In the genomic region with DNA sequence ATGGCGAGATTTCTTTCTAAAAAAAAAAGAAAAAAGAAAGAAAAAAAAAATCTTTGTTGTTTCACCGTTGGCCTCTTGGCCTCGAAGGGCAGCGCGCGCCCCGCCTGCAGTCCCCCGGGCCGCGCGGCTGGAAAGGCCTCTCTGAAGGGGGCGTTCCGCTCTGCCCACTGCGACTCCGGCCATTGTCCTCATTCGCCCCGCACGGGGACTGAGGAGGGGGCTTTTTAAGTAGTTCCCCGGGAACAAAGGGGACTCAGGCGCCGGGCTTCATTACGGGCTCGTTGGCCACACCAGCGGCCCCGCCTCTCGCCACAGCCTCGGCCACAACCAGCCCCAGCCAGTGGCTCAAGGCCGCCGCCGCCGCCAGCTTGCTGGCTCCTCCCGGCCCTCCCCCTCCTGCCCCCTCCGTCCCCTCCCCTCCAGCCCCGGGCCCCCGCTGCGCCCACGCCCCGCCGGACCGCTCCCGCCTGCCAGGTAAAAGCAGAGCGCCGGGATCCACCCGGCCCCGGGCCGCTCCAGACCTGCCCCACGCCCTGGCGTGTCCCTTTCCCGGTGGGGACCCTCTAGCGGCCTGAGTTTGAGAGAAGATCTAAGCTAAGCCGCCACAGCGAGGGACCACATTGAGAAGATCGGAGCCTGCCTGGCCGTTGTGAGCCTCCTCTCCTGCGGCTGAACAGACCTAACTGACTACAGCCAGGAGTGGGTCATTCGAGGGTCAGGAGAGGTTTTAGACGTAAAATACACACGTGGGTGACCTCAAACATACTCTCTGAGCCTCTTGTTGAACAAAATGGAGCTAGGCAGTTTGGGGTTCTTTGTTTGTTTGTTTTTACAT, we compare ENCODE assay signal across 10 cellular contexts. TPM values are rescaled to one million over a fixed set of nuclear protein-coding genes. Genes with fewer than 3 reads are reported as not detected.
DNase-seq lines count a peak whose midpoint lies in the region; ATAC-seq and TF ChIP-seq lines count a peak whose summit lies in the region.
"Had no signal": no experiment of that assay in that cellular context is flagged by ENCODE, and none has a peak within 500 bp of the region (broad histone marks: within the 10 kb centered on the region; RNA-seq: fewer than 3 reads in every experiment).

No MANE protein-coding gene starts in this region.

- H3K4me1 Mint-ChIP-seq in HFFc6 (ENCODE audit: low read depth) = peaks cover 5% of the 10 kb centered on the region; the same call in 1 of the 2 replicates
- peaks cover 25% of the 10 kb centered on the region for H3K4me1 Mint-ChIP-seq in activated CD4-positive, alpha-beta T cell treated with anti-CD3 and anti-CD28 coated beads, Interleukin-2, amount 10 ng/mL, durations not matched to agents 7 days and 5 days
- peaks cover 19% of the 10 kb centered on the region for H3K4me1 Mint-ChIP-seq in activated CD8-positive, alpha-beta memory T cell treated with anti-CD3 and anti-CD28 coated beads, Interleukin-2, amount 10 ng/mL, durations not matched to agents 7 days and 5 days

- 6% methylated on average over 43 of the region's 58 CpGs for WGBS in smooth muscle cell (ENCODE audit: low lambda C conversion rate)

- H3K79me2 ChIP-seq in smooth muscle cell (ENCODE audit: low read depth) = no peaks in the 10 kb centered on the region

- peaks cover 12% of the 10 kb centered on the region for H3F3A ChIP-seq in smooth muscle cell (ENCODE audit: low read depth)

- H3K27ac ChIP-seq in dorsolateral prefrontal cortex = peak overlapping the region in 5 of 59 donors; percentile 15 to 43 (median 25)
- H3K27ac ChIP-seq in smooth muscle cell (ENCODE audit: low read depth) = peak overlapping the region; percentile 84

- ATAC-seq in left colon (peak; percentile 82), HG03378 (IDR thresholded peaks at IDR 0.05; ENCODE audit: unreplicated experiment) (no peak)
- no peak for ATAC-seq in activated CD8-positive, alpha-beta memory T cell treated with anti-CD3 and anti-CD28 coated beads, Interleukin-2, amount 10 ng/mL, durations not matched to agents 7 days and 5 days

- H3K4me3 ChIP-seq in dorsolateral prefrontal cortex (peak overlapping the region in 58 of 59 donors; percentile 1 to 71 (median 45)), smooth muscle cell (peak overlapping the region; percentile 54)

- no peak overlapping the region for H3K27ac Mint-ChIP-seq in HFFc6
- H3K27ac Mint-ChIP-seq in activated CD4-positive, alpha-beta T cell treated with anti-CD3 and anti-CD28 coated beads, Interleukin-2, amount 10 ng/mL, durations not matched to agents 7 days and 5 days = no peak overlapping the region
- no peak overlapping the region for H3K27ac Mint-ChIP-seq in activated CD8-positive, alpha-beta memory T cell treated with anti-CD3 and anti-CD28 coated beads, Interleukin-2, amount 10 ng/mL, durations not matched to agents 7 days and 5 days

- DNase-seq in HFFc6 (no peak), dorsolateral prefrontal cortex (peak in 1 of 10 donors; percentile 45), left colon (peak in 1 of 2 donors; percentile 49), smooth muscle cell (lab: John Stamatoyannopoulos, UW; ENCODE audit: unreplicated experiment) (no peak), hippocampal formation (lab: John Stamatoyannopoulos, UW) (no peak)
- DNase-seq in activated CD4-positive, alpha-beta T cell treated with anti-CD3 and anti-CD28 coated beads, Interleukin-2, amount 10 ng/mL, durations not matched to agents 7 days and 5 days = no peak
- DNase-seq in activated CD8-positive, alpha-beta memory T cell treated with anti-CD3 and anti-CD28 coated beads, Interleukin-2, amount 10 ng/mL, durations not matched to agents 7 days and 5 days = no peak

- peak overlapping the region; percentile 80 for H3K9ac ChIP-seq in smooth muscle cell (ENCODE audit: low read depth)

- intact Hi-C loops in dorsolateral prefrontal cortex (cut with DNase I) (no loop called here), left colon (cut with DNase I, micrococcal nuclease) (no loop called here)

- peaks cover 26% of the 10 kb centered on the region for H3K27me3 Mint-ChIP-seq in HFFc6 (ENCODE audit: insufficient read depth)
- peaks cover 8% of the 10 kb centered on the region for H3K27me3 Mint-ChIP-seq in activated CD4-positive, alpha-beta T cell treated with anti-CD3 and anti-CD28 coated beads, Interleukin-2, amount 10 ng/mL, durations not matched to agents 7 days and 5 days
- peaks cover 49% of the 10 kb centered on the region for H3K27me3 Mint-ChIP-seq in activated CD8-positive, alpha-beta memory T cell treated with anti-CD3 and anti-CD28 coated beads, Interleukin-2, amount 10 ng/mL, durations not matched to agents 7 days and 5 days

- H3K4me2 ChIP-seq in smooth muscle cell = peak overlapping the region; percentile 91

- POLR2A ChIA-PET in activated CD4-positive, alpha-beta T cell treated with anti-CD3 and anti-CD28 coated beads, Interleukin-2, amount 10 ng/mL, durations not matched to agents 7 days and 5 days (lab: Charles Lee) = no interaction called here

- no peaks in the 10 kb centered on the region for H3K9me3 ChIP-seq in smooth muscle cell (replicated peaks; ENCODE audit: low read depth)

- H4K20me1 ChIP-seq in smooth muscle cell (ENCODE audit: low read depth) = no peaks in the 10 kb centered on the region

- no peaks in the 10 kb centered on the region for H3K9me3 Mint-ChIP-seq in HFFc6
- peaks cover 7% of the 10 kb centered on the region for H3K9me3 Mint-ChIP-seq in activated CD4-positive, alpha-beta T cell treated with anti-CD3 and anti-CD28 coated beads, Interleukin-2, amount 10 ng/mL, durations not matched to agents 7 days and 5 days
- H3K9me3 Mint-ChIP-seq in activated CD8-positive, alpha-beta memory T cell treated with anti-CD3 and anti-CD28 coated beads, Interleukin-2, amount 10 ng/mL, durations not matched to agents 7 days and 5 days (ENCODE audit: low read depth) = no peaks in the 10 kb centered on the region

- H3K4me1 ChIP-seq in smooth muscle cell (ENCODE audit: low read depth) = peaks cover 23% of the 10 kb centered on the region

- no peaks in the 10 kb centered on the region for H3K36me3 ChIP-seq in smooth muscle cell (ENCODE audit: low read depth)

- TF ChIP-seq CTCF in HFFc6 (IDR thresholded peaks at IDR 0.05) (no peak), dorsolateral prefrontal cortex (IDR thresholded peaks at IDR 0.05 in 54 of 56, conservative IDR thresholded peaks at IDR 0.05 in 2 of 56; ENCODE audit: low read depth in 1 of 56, partially characterized antibody in 56 of 56) (no peak), smooth muscle cell (IDR thresholded peaks at IDR 0.05; ENCODE audit: borderline replicate concordance, insufficient read depth, poor library complexity, severe bottlenecking) (peak; percentile 4)

- CTCF ChIA-PET in activated CD4-positive, alpha-beta T cell treated with anti-CD3 and anti-CD28 coated beads, Interleukin-2, amount 10 ng/mL, durations not matched to agents 7 days and 5 days (lab: Charles Lee) = interaction anchor here (1.1 kb wide), 1 partner anchor 19 kb away, joined by 5 read pairs; no protein-coding TSS in a partner anchor
- CTCF ChIA-PET in activated CD8-positive, alpha-beta memory T cell treated with anti-CD3 and anti-CD28 coated beads, Interleukin-2, amount 10 ng/mL, durations not matched to agents 7 days and 5 days (lab: Charles Lee) = interaction anchor here (0.9 to 1.7 kb wide), 2 partner anchors 11 to 19 kb away, joined by 4 to 7 read pairs; no protein-coding TSS in a partner anchor

- H3K27me3 ChIP-seq in dorsolateral prefrontal cortex = peaks cover 0 to 15% (median 0%) of the 10 kb centered on the region in 45 donors
- no peaks in the 10 kb centered on the region for H3K27me3 ChIP-seq in smooth muscle cell (ENCODE audit: low read depth)

- H3K36me3 Mint-ChIP-seq in HFFc6 (ENCODE audit: low read depth) = no peaks in the 10 kb centered on the region
- H3K36me3 Mint-ChIP-seq in activated CD4-positive, alpha-beta T cell treated with anti-CD3 and anti-CD28 coated beads, Interleukin-2, amount 10 ng/mL, durations not matched to agents 7 days and 5 days (ENCODE audit: low read depth) = peaks cover 13% of the 10 kb centered on the region
- peaks cover 7% of the 10 kb centered on the region for H3K36me3 Mint-ChIP-seq in activated CD8-positive, alpha-beta memory T cell treated with anti-CD3 and anti-CD28 coated beads, Interleukin-2, amount 10 ng/mL, durations not matched to agents 7 days and 5 days

- peak overlapping the region; percentile 62; the same call in 1 of the 2 replicates for H3K4me3 Mint-ChIP-seq in HFFc6
- H3K4me3 Mint-ChIP-seq in activated CD4-positive, alpha-beta T cell treated with anti-CD3 and anti-CD28 coated beads, Interleukin-2, amount 10 ng/mL, durations not matched to agents 7 days and 5 days = no peak overlapping the region
- H3K4me3 Mint-ChIP-seq in activated CD8-positive, alpha-beta memory T cell treated with anti-CD3 and anti-CD28 coated beads, Interleukin-2, amount 10 ng/mL, durations not matched to agents 7 days and 5 days = no peak overlapping the region

- H2AFZ ChIP-seq in smooth muscle cell (ENCODE audit: low read depth) = peak overlapping the region; percentile 76

RNA-seq across cellular contexts. Expression of a gene that starts 54.1 kb away (rescaled TPM):
- under 1 TPM; 0.24 to 0.56 (median 0.35) TPM for total RNA-seq in HFFc6 (2021; fragmentation: NEBNext Ultra II Directional; extraction: Animal tissue kit (Norgen Biotek cat#: 25700))
- total RNA-seq in dorsolateral prefrontal cortex (not detected), left colon (not detected), smooth muscle cell (0.13 TPM in 1 of 2 replicates, not detected in the other)
- not detected in 2 replicates for polyA plus RNA-seq in smooth muscle cell
- total RNA-seq in activated CD4-positive, alpha-beta T cell treated with anti-CD3 and anti-CD28 coated beads, Interleukin-2, amount 10 ng/mL, durations not matched to agents 7 days and 5 days = not detected
- total RNA-seq in activated CD8-positive, alpha-beta memory T cell treated with anti-CD3 and anti-CD28 coated beads, Interleukin-2, amount 10 ng/mL, durations not matched to agents 7 days and 5 days = not detected
- total RNA-seq: activated CD8-positive, alpha-beta memory T cell treated with anti-CD3 and anti-CD28 coated beads for 36 hours; frontal cortex had no signal
